In genomic region chr19:31946491-31946890, GRCh38 we compare ENCODE assay signal across 18 cellular contexts.
DNase-seq lines count a peak whose midpoint lies in the region; TF ChIP-seq lines count a peak whose summit lies in the region.
"Had no signal": no experiment of that assay in that cellular context is flagged by ENCODE, and none has a peak within 500 bp of the region (broad histone marks: within the 10 kb centered on the region; RNA-seq: fewer than 3 reads in every experiment).

No MANE protein-coding gene starts in this region.

- no peaks in the 10 kb centered on the region for H3K9me3 ChIP-seq in endodermal cell (ENCODE audit: control insufficient read depth, low read length)
- no peaks in the 10 kb centered on the region for H3K9me3 ChIP-seq in thyroid gland
- H3K9me3 ChIP-seq in testis: no peaks in the 10 kb centered on the region
- H3K9me3 ChIP-seq: Peyer's patch had no signal

- TF ChIP-seq CTCF in endodermal cell (conservative IDR thresholded peaks at IDR 0.05) (no peak), mesothelial cell of epicardium (IDR thresholded peaks at IDR 0.05; ENCODE audit: unreplicated experiment) (no peak), thyroid gland (IDR thresholded peaks at IDR 0.05) (no peak), testis (IDR thresholded peaks at IDR 0.05) (no peak)

- intact Hi-C loops in thyroid gland (cut with DNase I) (no loop called here), testis (cut with DNase I; ENCODE audit: low total_unique reads) (no loop called here)

- H3K4me1 Mint-ChIP-seq in endodermal cell: no peaks in the 10 kb centered on the region
- H3K4me1 Mint-ChIP-seq in mesothelial cell of epicardium: peaks cover 67% of the 10 kb centered on the region
- H3K4me1 Mint-ChIP-seq: CD4-positive, alpha-beta memory T cell had no signal

- no peaks in the 10 kb centered on the region for H3K36me3 Mint-ChIP-seq in endodermal cell (ENCODE audit: low read depth)
- H3K36me3 Mint-ChIP-seq in mesothelial cell of epicardium: no peaks in the 10 kb centered on the region
- H3K36me3 Mint-ChIP-seq: CD4-positive, alpha-beta memory T cell had no signal

- H3K36me3 ChIP-seq in endodermal cell (ENCODE audit: control insufficient read depth, insufficient read depth, low read length) (no peaks in the 10 kb centered on the region), thyroid gland (no peaks in the 10 kb centered on the region), testis (ENCODE audit: low read depth, missing control alignments) (no peaks in the 10 kb centered on the region)
- H3K36me3 ChIP-seq: Peyer's patch had no signal

- no peak overlapping the region for H3K27ac Mint-ChIP-seq in endodermal cell
- peak overlapping the region; percentile 25 for H3K27ac Mint-ChIP-seq in mesothelial cell of epicardium
- H3K27ac Mint-ChIP-seq: CD4-positive, alpha-beta memory T cell had no signal

- WGBS in endodermal cell (ENCODE audit: insufficient coverage in 1 of 2, insufficient read length in 1 of 2), 2 experiments: 83 to 86% methylated on average over 1 to 4 of the region's 4 CpGs
- WGBS in thyroid gland, 2 donors: 14 to 23% methylated on average over 2 to 4 of the region's 4 CpGs
- 68 to 82% methylated on average over 2 to 4 of the region's 4 CpGs for WGBS in testis, 2 donors

- H3K4me3 Mint-ChIP-seq in endodermal cell (no peak overlapping the region), mesothelial cell of epicardium (no peak overlapping the region)
- H3K4me3 Mint-ChIP-seq: CD4-positive, alpha-beta memory T cell; H9 had no signal

- no peak overlapping the region for H3K27ac ChIP-seq in endodermal cell (ENCODE audit: low read depth, low read length)
- no peak overlapping the region for H3K27ac ChIP-seq in thyroid gland
- no peak overlapping the region for H3K27ac ChIP-seq in testis
- H3K27ac ChIP-seq: GM23248, KMS-11, Peyer's patch had no signal

- TF ChIP-seq POLR2A in thyroid gland (IDR thresholded peaks at IDR 0.05) (no peak), testis (IDR thresholded peaks at IDR 0.05) (no peak)

- H3K27me3 Mint-ChIP-seq in endodermal cell (ENCODE audit: insufficient read depth) (no peaks in the 10 kb centered on the region), mesothelial cell of epicardium (ENCODE audit: low read depth) (no peaks in the 10 kb centered on the region)
- H3K27me3 Mint-ChIP-seq: CD4-positive, alpha-beta memory T cell had no signal

- no peaks in the 10 kb centered on the region for H3K4me1 ChIP-seq in endodermal cell (ENCODE audit: control insufficient read depth, insufficient read depth, low read length)
- peaks cover 8 to 12% of the 10 kb centered on the region in 2 donors for H3K4me1 ChIP-seq in thyroid gland
- peaks cover 10% of the 10 kb centered on the region for H3K4me1 ChIP-seq in testis
- H3K4me1 ChIP-seq: Peyer's patch had no signal

- no peak overlapping the region for H3K4me3 ChIP-seq in endodermal cell (ENCODE audit: low read length)
- H3K4me3 ChIP-seq in thyroid gland (replicated peaks in 1 of 3): no peak overlapping the region
- no peak overlapping the region for H3K4me3 ChIP-seq in testis
- H3K4me3 ChIP-seq: GM23248, Peyer's patch had no signal

- peak; percentile 7 for DNase-seq in ELF-1 (ENCODE audit: low read depth, low spot score)
- peak; percentile 46 for DNase-seq in endodermal cell
- no peak for DNase-seq in mesothelial cell of epicardium (ENCODE audit: low spot score in 2 of 2, unreplicated experiment in 2 of 2)
- DNase-seq in thyroid gland: peak; percentile 32 to 52
- DNase-seq in NCI-H524 (lab: John Stamatoyannopoulos, UW): no peak
- no peak for DNase-seq in stimulated activated CD4-positive, alpha-beta T cell treated with anti-CD3 and anti-CD28 coated beads, Interleukin-4, amount 100 ng/mL, for 4 hours
- DNase-seq in testis: no peak
- DNase-seq: CD4-positive, alpha-beta memory T cell; DMS153; GDM1; GM23248; H9; NCI-H1105 treated with DMSO at 0.1 percent for 48 hours; NCI-H2029 treated with DMSO at 0.1 percent for 48 hours; NCI-H345; NCI-H524 treated with DMSO at 0.1 percent for 48 hours; Peyer's patch had no signal

- H3K9me3 Mint-ChIP-seq in endodermal cell (no peaks in the 10 kb centered on the region), mesothelial cell of epicardium (peaks cover 6% of the 10 kb centered on the region)
- H3K9me3 Mint-ChIP-seq: H9 had no signal

- H3K27me3 ChIP-seq in endodermal cell (ENCODE audit: control insufficient read depth, insufficient read depth, low read length, poor library complexity, severe bottlenecking) (no peaks in the 10 kb centered on the region), thyroid gland (no peaks in the 10 kb centered on the region), testis (no peaks in the 10 kb centered on the region)

- H3K9ac ChIP-seq in endodermal cell (ENCODE audit: extremely low read depth, low read length, poor library complexity, severe bottlenecking): no peak overlapping the region
- H3K9ac ChIP-seq: GM23248, KMS-11 had no signal

Comparison
In these comparisons a context has a peak if more than half of its experiments do, and no peak if none do; other contexts are left out.
1. DNase-seq: peak in ELF-1 (single experiment), endodermal cell (single experiment) and thyroid gland (2 of 2); none in mesothelial cell of epicardium (0 of 2), NCI-H524 (0 of 2), stimulated activated CD4-positive, alpha-beta T cell treated with anti-CD3 and anti-CD28 coated beads, Interleukin-4, amount 100 ng/mL, for 4 hours (0 of 2) and testis (single experiment).